15 cellular contexts compared by ENCODE assay signal in the genomic region with DNA sequence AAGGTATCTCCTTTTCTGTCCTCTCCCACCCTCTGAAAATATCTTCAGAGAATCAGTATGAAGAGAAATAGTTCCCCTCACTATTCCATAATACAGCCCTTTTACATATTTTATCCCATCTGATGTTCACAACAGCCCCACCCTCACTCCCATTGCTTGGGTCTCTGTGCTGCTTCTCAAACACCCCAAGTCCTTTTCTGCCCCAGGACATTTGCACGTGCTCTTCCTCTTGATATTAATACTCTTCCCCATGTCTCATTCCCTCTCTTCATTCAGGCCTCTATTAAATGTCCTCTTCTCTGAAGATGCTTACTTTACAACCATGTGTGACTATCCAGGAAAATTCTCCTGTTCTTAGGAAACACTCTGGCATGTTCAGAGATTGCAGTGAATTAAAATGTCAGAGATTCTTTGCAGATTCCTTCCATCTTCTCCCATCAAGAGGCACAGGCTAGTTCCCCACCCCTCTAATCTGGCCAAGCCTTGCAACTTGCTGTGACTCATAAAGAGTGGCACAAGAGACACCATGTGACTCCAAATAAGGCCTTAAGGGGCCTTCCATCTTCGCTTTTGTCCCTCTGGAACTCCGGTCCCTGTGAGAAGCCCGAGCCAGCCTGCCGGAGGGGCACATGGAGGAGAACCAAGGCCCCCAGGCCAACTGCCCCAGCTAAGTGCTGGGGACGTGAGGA.
DNase-seq lines count a peak whose midpoint lies in the region; ATAC-seq and TF ChIP-seq lines count a peak whose summit lies in the region.
"Had no signal": no experiment of that assay in that cellular context is flagged by ENCODE, and none has a peak within 500 bp of the region (broad histone marks: within the 10 kb centered on the region; RNA-seq: fewer than 3 reads in every experiment).

No MANE protein-coding gene starts in this region.

- peak overlapping the region; percentile 53 for H3K27ac Mint-ChIP-seq in activated T-helper 17 cell treated with anti-CD3 and anti-CD28 coated beads, Interleukin-2, amount 50 U/mL, for 72 hours
- H3K27ac Mint-ChIP-seq: CD8-positive, alpha-beta T cell had no signal

- intact Hi-C loops in left ventricle myocardium inferior (cut with micrococcal nuclease): loop anchor here (10.0 kb wide), 1 partner anchor 121 kb away; no protein-coding TSS in a partner anchor

- H3K4me1 ChIP-seq in left ventricle myocardium inferior: peaks cover 47% of the 10 kb centered on the region

- peaks cover 4% of the 10 kb centered on the region for H3K9me3 ChIP-seq in left ventricle myocardium inferior (replicated peaks)

- H3K27ac ChIP-seq in left ventricle myocardium inferior (replicated peaks): no peak overlapping the region

- no peaks in the 10 kb centered on the region for H3K27me3 ChIP-seq in left ventricle myocardium inferior (ENCODE audit: low read depth)

- no peak for ATAC-seq in activated T-helper 17 cell treated with anti-CD3 and anti-CD28 coated beads, Interleukin-2, amount 50 U/mL, for 72 hours (replicated peaks)
- ATAC-seq in HG02798 (IDR thresholded peaks at IDR 0.05; ENCODE audit: poor library complexity, unreplicated experiment): no peak
- ATAC-seq: activated CD4-positive, CD25-positive, alpha-beta regulatory T cell treated with anti-CD3 and anti-CD28 coated beads, Interleukin-2, amount 50 U/mL, for 24 hours; CD8-positive, alpha-beta T cell; left ventricle myocardium superior had no signal

- H3K36me3 ChIP-seq in left ventricle myocardium inferior: no peaks in the 10 kb centered on the region

- no peak overlapping the region for H3K4me3 Mint-ChIP-seq in activated T-helper 17 cell treated with anti-CD3 and anti-CD28 coated beads, Interleukin-2, amount 50 U/mL, for 72 hours
- H3K4me3 Mint-ChIP-seq: CD8-positive, alpha-beta T cell had no signal

- TF ChIP-seq CTCF in AG04449 (IDR thresholded peaks at IDR 0.05; ENCODE audit: insufficient read depth, low read length, missing control alignments) (no peak), foreskin fibroblast (IDR thresholded peaks at IDR 0.05; ENCODE audit: low read depth, low read length) (no peak), left ventricle myocardium inferior (IDR thresholded peaks at IDR 0.05; ENCODE audit: borderline replicate concordance) (no peak)

- H3K27me3 Mint-ChIP-seq in activated T-helper 17 cell treated with anti-CD3 and anti-CD28 coated beads, Interleukin-2, amount 50 U/mL, for 72 hours: no peaks in the 10 kb centered on the region

- DNase-seq in AG04449 (ENCODE audit: low read depth, low spot score) (peak; percentile 74), EH (ENCODE audit: low read depth) (peak; percentile 94), foreskin fibroblast (peak; percentile 38 to 56), NCI-H2196 treated with DMSO at 0.1 percent for 48 hours (lab: John Stamatoyannopoulos, UW; ENCODE audit: unreplicated experiment) (no peak), left ventricle myocardium inferior (no peak), activated gamma-delta T cell (lab: John Stamatoyannopoulos, UW) (no peak)
- DNase-seq: activated gamma-delta T cell treated with Interleukin-2 at 50 U/mL for 16 hours; CD8-positive, alpha-beta T cell; left ventricle myocardium superior; NCI-H1105; NCI-H446 treated with DMSO at 0.1 percent for 48 hours; stimulated activated CD8-positive, alpha-beta memory T cell treated with anti-CD3 and anti-CD28 coated beads, Interleukin-4, amount 100 ng/mL, for 48 hours had no signal

- no peaks in the 10 kb centered on the region for H3K36me3 Mint-ChIP-seq in activated T-helper 17 cell treated with anti-CD3 and anti-CD28 coated beads, Interleukin-2, amount 50 U/mL, for 72 hours (ENCODE audit: low read depth)
- H3K36me3 Mint-ChIP-seq: CD8-positive, alpha-beta T cell had no signal

- H3K4me1 Mint-ChIP-seq in activated T-helper 17 cell treated with anti-CD3 and anti-CD28 coated beads, Interleukin-2, amount 50 U/mL, for 72 hours: peaks cover 44% of the 10 kb centered on the region

- POLR2A ChIA-PET in AG04449 (lab: Yijun Ruan, JAX): no interaction called here

- CTCF ChIA-PET in AG04449 (lab: Yijun Ruan, JAX): interaction anchor here (0.8 to 3.3 kb wide), 3 partner anchors 8 to 127 kb away, joined by 3 to 14 read pairs (median 3); partner anchors contain the start of gene CHSY1

- H3K9me3 Mint-ChIP-seq in activated T-helper 17 cell treated with anti-CD3 and anti-CD28 coated beads, Interleukin-2, amount 50 U/mL, for 72 hours: no peaks in the 10 kb centered on the region
- H3K9me3 Mint-ChIP-seq: CD8-positive, alpha-beta T cell had no signal

- H3K4me3 ChIP-seq in AG04449 (ENCODE audit: low read depth, low read length) (no peak overlapping the region), foreskin fibroblast (ENCODE audit: low read depth in 1 of 2, low read length in 2 of 2) (no peak overlapping the region), left ventricle myocardium inferior (no peak overlapping the region)

Comparison
In these comparisons a context has a peak if more than half of its experiments do, and no peak if none do; other contexts are left out.
1. DNase-seq: peak in AG04449 (single experiment), EH (single experiment) and foreskin fibroblast (2 of 2); none in NCI-H2196 treated with DMSO at 0.1 percent for 48 hours (single experiment), left ventricle myocardium inferior (single experiment) and activated gamma-delta T cell (single experiment).